ENCODE assay signal across 16 cellular contexts in genomic region chr19:38144667-38145066, GRCh38.
DNase-seq lines count a peak whose midpoint lies in the region; ATAC-seq, FAIRE-seq and TF ChIP-seq lines count a peak whose summit lies in the region.
"Had no signal": no experiment of that assay in that cellular context is flagged by ENCODE, and none has a peak within 500 bp of the region (broad histone marks: within the 10 kb centered on the region; RNA-seq: fewer than 3 reads in every experiment).

No MANE protein-coding gene starts in this region.

- H3K36me3 ChIP-seq in K562 (ENCODE audit: control insufficient read depth, insufficient read depth, low read length) (no peaks in the 10 kb centered on the region), pancreas (peaks cover 0 to 9% (median 0%) of the 10 kb centered on the region in 3 donors)
- H3K36me3 ChIP-seq: HAP-1 had no signal

- no peak for TF ChIP-seq EP300 in K562 (IDR thresholded peaks at IDR 0.05; ENCODE audit: low read length)

- TF ChIP-seq CTCF in K562 (IDR thresholded peaks at IDR 0.05 in 2 of 3, conservative IDR thresholded peaks at IDR 0.05 in 1 of 3; ENCODE audit: insufficient read depth in 2 of 3, low read depth in 1 of 3, low read length in 3 of 3) (no peak), nephron progenitor cell (IDR thresholded peaks at IDR 0.05) (no peak), pancreas (IDR thresholded peaks at IDR 0.05) (no peak)

- H3K4me3 ChIP-seq in K562 (no peak overlapping the region), pancreas (no peak overlapping the region)
- H3K4me3 ChIP-seq: BLaER1 treated with 17β-estradiol and CSF1 and Interleukin-3, amounts not matched to agents 10 nM and 100 nM; HAP-1; PC-9 had no signal

- peaks cover 3 to 11% of the 10 kb centered on the region in 2 experiments; a peak in 4 of 5 replicates for H3K4me1 ChIP-seq in K562 (replicated peaks in 1 of 2; ENCODE audit: control insufficient read depth in 2 of 2, insufficient read depth in 2 of 2, low read length in 2 of 2)
- H3K4me1 ChIP-seq in pancreas: no peaks in the 10 kb centered on the region
- H3K4me1 ChIP-seq: HAP-1 had no signal

- intact Hi-C loops in activated naive CD4-positive, alpha-beta T cell treated with anti-CD3 and anti-CD28 coated beads for 36 hours (cut with micrococcal nuclease): loop anchor here (5.0 to 10.0 kb wide), 3 partner anchors 47 to 242 kb away; partner anchors contain the start of gene DPF1
- intact Hi-C loops in K562 (cut with micrococcal nuclease): loop anchor here (5.0 kb wide), 2 partner anchors 47 to 83 kb away; no protein-coding TSS in a partner anchor
- intact Hi-C loops in pancreas (cut with DNase I): no loop called here

- H3K4me3 Mint-ChIP-seq in activated naive CD4-positive, alpha-beta T cell treated with anti-CD3 and anti-CD28 coated beads for 36 hours: no peak overlapping the region
- no peak overlapping the region for H3K4me3 Mint-ChIP-seq in nephron progenitor cell

- POLR2A ChIA-PET in K562 (lab: Yijun Ruan, JAX): no interaction called here

- H3K79me2 ChIP-seq in K562 (ENCODE audit: control insufficient read depth, insufficient read depth, low read length): no peaks in the 10 kb centered on the region

- no peaks in the 10 kb centered on the region for H4K20me1 ChIP-seq in K562 (replicated peaks; ENCODE audit: control insufficient read depth, insufficient read depth, low read length)

- H3K27ac ChIP-seq in K562 (ENCODE audit: extremely low read depth, low read depth, low read length): no peak overlapping the region
- no peak overlapping the region for H3K27ac ChIP-seq in pancreas
- H3K27ac ChIP-seq: BLaER1 treated with 17β-estradiol and CSF1 and Interleukin-3, amounts not matched to agents 10 nM and 100 nM; PC-9 had no signal

- WGBS in K562 (ENCODE audit: insufficient coverage, low coverage, missing lambda C conversion rate): 75% methylated on average over 6 of the region's 6 CpGs
- 93 to 97% methylated on average over 6 of the region's 6 CpGs for WGBS in pancreas, 2 donors

- no peak overlapping the region for H3K4me2 ChIP-seq in K562 (ENCODE audit: insufficient read depth, low read length)
- H3K4me2 ChIP-seq: PC-9 had no signal

- in situ Hi-C loops in K562 (cut with MboI): loop anchor here (5.0 kb wide), 1 partner anchor 188 kb away; no protein-coding TSS in a partner anchor

- H3K9ac ChIP-seq in K562 (ENCODE audit: insufficient read depth in 1 of 2, low read depth in 2 of 2, low read length in 2 of 2): no peak overlapping the region
- H3K9ac ChIP-seq: BLaER1 treated with 17β-estradiol and CSF1 and Interleukin-3, amounts not matched to agents 10 nM and 100 nM had no signal

- H3K9me3 ChIP-seq in K562 (replicated peaks; ENCODE audit: control insufficient read depth, insufficient read depth, low read depth, low read length) (no peaks in the 10 kb centered on the region), pancreas (no peaks in the 10 kb centered on the region)
- H3K9me3 ChIP-seq: BLaER1 treated with 17β-estradiol and CSF1 and Interleukin-3, amounts not matched to agents 10 nM and 100 nM; HAP-1 had no signal

- H3K4me1 Mint-ChIP-seq in activated naive CD4-positive, alpha-beta T cell treated with anti-CD3 and anti-CD28 coated beads for 36 hours (ENCODE audit: low read depth): no peaks in the 10 kb centered on the region
- peaks cover 24% of the 10 kb centered on the region for H3K4me1 Mint-ChIP-seq in nephron progenitor cell

- no peak for TF ChIP-seq RAD21 in K562 (CRISPR knock-in tag; conservative IDR thresholded peaks at IDR 0.05 in 1 of 2, IDR thresholded peaks at IDR 0.05 in 1 of 2)

- BruUV-seq in K562 (replicated peaks; lab: Mats Ljungman, UMichigan): no TSS peak

- H3K27ac Mint-ChIP-seq in activated naive CD4-positive, alpha-beta T cell treated with anti-CD3 and anti-CD28 coated beads, Interleukin-2, amount 50 U/mL, for 72 hours: peak overlapping the region; percentile 29 to 51
- H3K27ac Mint-ChIP-seq in activated naive CD4-positive, alpha-beta T cell treated with anti-CD3 and anti-CD28 coated beads for 36 hours: no peak overlapping the region
- peak overlapping the region; percentile 12 for H3K27ac Mint-ChIP-seq in nephron progenitor cell

- no peak for DNase-seq in activated naive CD4-positive, alpha-beta T cell treated with anti-CD3 and anti-CD28 coated beads, Interleukin-2, amount 50 U/mL, for 72 hours (ENCODE audit: low spot score in 2 of 2)
- no peak for DNase-seq in activated naive CD4-positive, alpha-beta T cell treated with anti-CD3 and anti-CD28 coated beads for 36 hours
- DNase-seq in K562 (ENCODE audit: extremely low read depth in 1 of 4, low spot score in 3 of 4) (no peak), nephron progenitor cell (no peak), pancreas (no peak), COLO829 (ENCODE audit: low spot score) (no peak)
- DNase-seq: GDM1, IMR-90, NCI-H187, NCI-H2107, NCI-H526, PC-9 had no signal

- H3K9me3 Mint-ChIP-seq in activated naive CD4-positive, alpha-beta T cell treated with anti-CD3 and anti-CD28 coated beads, Interleukin-2, amount 50 U/mL, for 72 hours: no peaks in the 10 kb centered on the region
- H3K9me3 Mint-ChIP-seq in activated naive CD4-positive, alpha-beta T cell treated with anti-CD3 and anti-CD28 coated beads for 36 hours: no peaks in the 10 kb centered on the region
- H3K9me3 Mint-ChIP-seq in nephron progenitor cell: no peaks in the 10 kb centered on the region

- no peak overlapping the region for H2AFZ ChIP-seq in K562 (ENCODE audit: low read depth, low read length)
- H2AFZ ChIP-seq: PC-9 had no signal

- H3K27me3 ChIP-seq in K562 (ENCODE audit: control insufficient read depth in 2 of 2, insufficient read depth in 2 of 2, low read length in 2 of 2) (no peaks in the 10 kb centered on the region), pancreas (no peaks in the 10 kb centered on the region)
- H3K27me3 ChIP-seq: BLaER1 treated with 17β-estradiol and CSF1 and Interleukin-3, amounts not matched to agents 10 nM and 100 nM had no signal

- no peaks in the 10 kb centered on the region for H3K27me3 Mint-ChIP-seq in activated naive CD4-positive, alpha-beta T cell treated with anti-CD3 and anti-CD28 coated beads for 36 hours (ENCODE audit: low read depth)
- peaks cover 5% of the 10 kb centered on the region for H3K27me3 Mint-ChIP-seq in nephron progenitor cell (ENCODE audit: low read depth, poor library complexity)

- CTCF ChIA-PET in activated naive CD4-positive, alpha-beta T cell treated with anti-CD3 and anti-CD28 coated beads for 36 hours (lab: Charles Lee): interaction anchor here (1.9 kb wide), 1 partner anchor 242 kb away, joined by 4 read pairs; no protein-coding TSS in a partner anchor
- CTCF ChIA-PET in K562 (lab: Yijun Ruan, JAX; ENCODE audit: low intra/inter-chr PET ratio): no interaction called here

- no peak for TF ChIP-seq POLR2A in K562 (conservative IDR thresholded peaks at IDR 0.05)

- no peaks in the 10 kb centered on the region for H3K9me1 ChIP-seq in K562 (ENCODE audit: control insufficient read depth, insufficient read depth, low read length)

- H3K36me3 Mint-ChIP-seq in activated naive CD4-positive, alpha-beta T cell treated with anti-CD3 and anti-CD28 coated beads, Interleukin-2, amount 50 U/mL, for 72 hours: no peaks in the 10 kb centered on the region
- H3K36me3 Mint-ChIP-seq in activated naive CD4-positive, alpha-beta T cell treated with anti-CD3 and anti-CD28 coated beads for 36 hours (ENCODE audit: low read depth): peaks cover 6% of the 10 kb centered on the region
- peaks cover 12% of the 10 kb centered on the region for H3K36me3 Mint-ChIP-seq in nephron progenitor cell (ENCODE audit: low read depth)

- ATAC-seq in activated naive CD4-positive, alpha-beta T cell treated with anti-CD3 and anti-CD28 coated beads, Interleukin-2, amount 50 U/mL, for 72 hours: no peak
- ATAC-seq in K562 (no peak), pancreas (no peak), HG03045 (IDR thresholded peaks at IDR 0.05; ENCODE audit: unreplicated experiment) (no peak)

- FAIRE-seq in K562 (lab: Jason Lieb, UNC) (no peak), pancreas (lab: Jason Lieb, UNC) (no peak)
- FAIRE-seq: HTR-8/SVneo had no signal

TF ChIP-seq in K562, 482 proteins besides CTCF, POLR2A, EP300 and RAD21:
- TF ChIP-seq ZNF280A (IDR thresholded peaks at IDR 0.05; ENCODE audit: low read depth, partially characterized antibody) (no peak), ZNF639 (CRISPR knock-in tag; conservative IDR thresholded peaks at IDR 0.05 in 1 of 2, IDR thresholded peaks at IDR 0.05 in 1 of 2) (no peak), SNIP1 (IDR thresholded peaks at IDR 0.05; ENCODE audit: low read depth) (no peak), ZFP36 (IDR thresholded peaks at IDR 0.05; ENCODE audit: low read depth, low read length, partially characterized antibody) (peak; percentile 53)

Comparison
In these comparisons a context has a peak if more than half of its experiments do, and no peak if none do; other contexts are left out.
1. intact Hi-C loops: an anchor here in activated naive CD4-positive, alpha-beta T cell treated with anti-CD3 and anti-CD28 coated beads for 36 hours (5.0 to 10.0 kb wide) and K562 (5.0 kb wide); none called in pancreas.